Comparison of ENCODE assay signal across 1 cellular context in genomic region chr22:21876486-21877176, GRCh38.
TF ChIP-seq lines count a peak whose summit lies in the region.

No MANE protein-coding gene starts in this region.

TF ChIP-seq in K562, 482 proteins besides CTCF, POLR2A, EP300 and RAD21 (continued from another document):
- TF ChIP-seq MLLT1 (IDR thresholded peaks at IDR 0.05): no peak
- TF ChIP-seq JUN (IDR thresholded peaks at IDR 0.05; ENCODE audit: borderline replicate concordance, low read depth, low read length): peak; percentile 78
- no peak for TF ChIP-seq JUN (CRISPR knock-in tag; IDR thresholded peaks at IDR 0.05; ENCODE audit: borderline replicate concordance)
- peak; percentile 4 to 7; a peak in 1 of 4 replicates for TF ChIP-seq RCOR1 (IDR thresholded peaks at IDR 0.05; ENCODE audit: borderline replicate concordance in 1 of 2, low read depth in 2 of 2, low read length in 2 of 2)
- 0 out of 2 replicates have a peak, but pooled peaks have one; percentile 21 for TF ChIP-seq BHLHE40 (IDR thresholded peaks at IDR 0.05; ENCODE audit: low read length)
- no peak for TF ChIP-seq CBX5 (IDR thresholded peaks at IDR 0.05; ENCODE audit: borderline replicate concordance, low read depth)
